22 cellular contexts compared by ENCODE assay signal in the genomic region with DNA sequence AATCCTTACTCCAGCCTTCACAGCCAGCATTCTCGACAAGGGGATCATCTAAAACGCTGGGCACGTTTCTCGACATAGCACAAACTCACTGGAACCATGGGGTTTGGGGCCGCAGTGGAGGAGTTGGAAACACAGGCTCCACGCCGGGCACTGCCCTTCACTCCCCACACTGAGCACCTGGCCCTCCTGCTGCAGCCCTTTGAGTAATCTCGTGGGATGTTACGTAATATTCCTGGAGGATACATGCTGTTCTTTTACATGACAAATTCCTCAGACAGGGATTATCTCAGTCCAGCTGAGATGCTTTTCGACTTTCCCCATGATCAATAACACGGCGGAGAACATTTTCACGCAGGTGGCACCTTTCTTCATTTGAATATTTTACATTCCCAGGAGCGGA.
"Had no signal": no experiment of that assay in that cellular context is flagged by ENCODE, and none has a peak within 500 bp of the region (broad histone marks: within the 10 kb centered on the region; RNA-seq: fewer than 3 reads in every experiment).

No MANE protein-coding gene starts in this region.

- H3K9me3 ChIP-seq: gastrocnemius medialis, lower lobe of right lung, neutrophil, psoas muscle, suprapubic skin, thyroid gland, vagina had no signal

- ATAC-seq: effector memory CD8-positive, alpha-beta T cell; esophagus mucosa; gastrocnemius medialis; left ventricle myocardium superior; lower lobe of right lung; natural killer cell; psoas muscle; sciatic nerve; stimulated activated naive CD8-positive, alpha-beta T cell treated with anti-CD3 and anti-CD28 coated beads, Interleukin-15, amount 100 ng/mL, for 72 hours had no signal

- H3K4me3 Mint-ChIP-seq: effector memory CD8-positive, alpha-beta T cell; natural killer cell; neural crest cell; stimulated activated naive CD8-positive, alpha-beta T cell treated with anti-CD3 and anti-CD28 coated beads, Interleukin-15, amount 100 ng/mL, for 72 hours had no signal

- H3K4me1 Mint-ChIP-seq: natural killer cell; neural crest cell; stimulated activated naive CD8-positive, alpha-beta T cell treated with anti-CD3 and anti-CD28 coated beads, Interleukin-15, amount 100 ng/mL, for 72 hours had no signal

- H3K9me3 Mint-ChIP-seq: effector memory CD8-positive, alpha-beta T cell; natural killer cell; neural crest cell; stimulated activated naive CD8-positive, alpha-beta T cell treated with anti-CD3 and anti-CD28 coated beads, Interleukin-15, amount 100 ng/mL, for 72 hours had no signal

- DNase-seq: cerebellar nuclear complex; cortex of kidney; effector memory CD8-positive, alpha-beta T cell; foreskin fibroblast; gastrocnemius medialis; head of caudate nucleus; left ventricle myocardium superior; lower lobe of right lung; natural killer cell; retina; stimulated activated CD4-positive, alpha-beta T cell treated with anti-CD3 and anti-CD28 coated beads, Interleukin-4, amount 100 ng/mL, for 4 hours; stimulated activated naive CD4-positive, alpha-beta T cell; stimulated activated naive CD8-positive, alpha-beta T cell treated with anti-CD3 and anti-CD28 coated beads, Interleukin-15, amount 100 ng/mL, for 72 hours; thyroid gland had no signal

- H3K27me3 ChIP-seq: thyroid gland, vagina had no signal

- H3K36me3 Mint-ChIP-seq: natural killer cell had no signal

- H3K27ac Mint-ChIP-seq: effector memory CD8-positive, alpha-beta T cell; natural killer cell; stimulated activated naive CD8-positive, alpha-beta T cell treated with anti-CD3 and anti-CD28 coated beads, Interleukin-15, amount 100 ng/mL, for 72 hours had no signal

- H3K36me3 ChIP-seq: gastrocnemius medialis, lower lobe of right lung, neutrophil, suprapubic skin, thyroid gland, vagina had no signal

- H3K4me3 ChIP-seq: gastrocnemius medialis, lower lobe of right lung, psoas muscle, suprapubic skin, thyroid gland, vagina had no signal

- H3K4me1 ChIP-seq: gastrocnemius medialis, lower lobe of right lung, psoas muscle, suprapubic skin, thyroid gland, vagina had no signal

- H3K27ac ChIP-seq: epithelial cell of prostate, gastrocnemius medialis, lower lobe of right lung, neutrophil, psoas muscle, suprapubic skin, thyroid gland, vagina had no signal
